2 cellular contexts compared by ENCODE assay signal in the genomic region with DNA sequence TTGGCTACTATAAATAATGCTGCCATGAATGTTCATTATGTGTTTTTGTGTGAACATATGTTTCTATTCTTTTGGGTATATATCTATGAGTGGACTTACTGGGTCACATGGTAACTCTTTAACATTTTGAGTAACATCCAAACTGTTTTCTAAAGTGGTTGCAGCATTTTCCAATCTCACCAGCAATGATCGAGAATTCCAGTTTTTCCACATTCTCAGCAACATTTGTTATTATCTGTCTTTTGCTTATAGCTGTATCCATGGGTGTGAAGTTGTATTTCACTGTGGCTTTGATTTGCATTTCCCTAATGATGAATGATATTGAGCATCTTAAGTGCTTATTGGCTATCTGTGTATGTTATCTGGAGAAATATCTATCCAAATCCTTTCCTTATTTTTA.
TF ChIP-seq lines count a peak whose summit lies in the region.

No MANE protein-coding gene starts in this region.

TF ChIP-seq in SK-N-SH, 30 proteins besides CTCF, POLR2A, EP300 and RAD21 (continued from another document):
- TF ChIP-seq TEAD4 (IDR thresholded peaks at IDR 0.05; ENCODE audit: borderline replicate concordance, insufficient read depth) (no peak), SMC3 (IDR thresholded peaks at IDR 0.05; ENCODE audit: low read depth, low read length) (no peak), TAF1 (IDR thresholded peaks at IDR 0.05; ENCODE audit: borderline replicate concordance, low read depth, low read length) (no peak)

TF ChIP-seq in SK-N-SH treated with all-trans-retinoic acid at 6 μM for 48 hours, 23 proteins besides CTCF, POLR2A, EP300 and RAD21:
- TF ChIP-seq ARNTL (CRISPR knock-in tag; IDR thresholded peaks at IDR 0.05; ENCODE audit: borderline replicate concordance, low read depth) (no peak), RARB (CRISPR knock-in tag; IDR thresholded peaks at IDR 0.05) (no peak), SNAI2 (CRISPR knock-in tag; IDR thresholded peaks at IDR 0.05) (no peak), ZC3H10 (CRISPR knock-in tag; IDR thresholded peaks at IDR 0.05) (no peak), ESRRG (CRISPR knock-in tag; IDR thresholded peaks at IDR 0.05) (no peak)
- TF ChIP-seq, protein P1, sequence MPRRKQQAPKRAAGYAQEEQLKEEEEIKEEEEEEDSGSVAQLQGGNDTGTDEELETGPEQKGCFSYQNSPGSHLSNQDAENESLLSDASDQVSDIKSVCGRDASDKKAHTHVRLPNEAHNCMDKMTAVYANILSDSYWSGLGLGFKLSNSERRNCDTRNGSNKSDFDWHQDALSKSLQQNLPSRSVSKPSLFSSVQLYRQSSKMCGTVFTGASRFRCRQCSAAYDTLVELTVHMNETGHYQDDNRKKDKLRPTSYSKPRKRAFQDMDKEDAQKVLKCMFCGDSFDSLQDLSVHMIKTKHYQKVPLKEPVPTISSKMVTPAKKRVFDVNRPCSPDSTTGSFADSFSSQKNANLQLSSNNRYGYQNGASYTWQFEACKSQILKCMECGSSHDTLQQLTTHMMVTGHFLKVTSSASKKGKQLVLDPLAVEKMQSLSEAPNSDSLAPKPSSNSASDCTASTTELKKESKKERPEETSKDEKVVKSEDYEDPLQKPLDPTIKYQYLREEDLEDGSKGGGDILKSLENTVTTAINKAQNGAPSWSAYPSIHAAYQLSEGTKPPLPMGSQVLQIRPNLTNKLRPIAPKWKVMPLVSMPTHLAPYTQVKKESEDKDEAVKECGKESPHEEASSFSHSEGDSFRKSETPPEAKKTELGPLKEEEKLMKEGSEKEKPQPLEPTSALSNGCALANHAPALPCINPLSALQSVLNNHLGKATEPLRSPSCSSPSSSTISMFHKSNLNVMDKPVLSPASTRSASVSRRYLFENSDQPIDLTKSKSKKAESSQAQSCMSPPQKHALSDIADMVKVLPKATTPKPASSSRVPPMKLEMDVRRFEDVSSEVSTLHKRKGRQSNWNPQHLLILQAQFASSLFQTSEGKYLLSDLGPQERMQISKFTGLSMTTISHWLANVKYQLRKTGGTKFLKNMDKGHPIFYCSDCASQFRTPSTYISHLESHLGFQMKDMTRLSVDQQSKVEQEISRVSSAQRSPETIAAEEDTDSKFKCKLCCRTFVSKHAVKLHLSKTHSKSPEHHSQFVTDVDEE (CRISPR knock-in tag; IDR thresholded peaks at IDR 0.05): no peak
- TF ChIP-seq, protein P2, sequence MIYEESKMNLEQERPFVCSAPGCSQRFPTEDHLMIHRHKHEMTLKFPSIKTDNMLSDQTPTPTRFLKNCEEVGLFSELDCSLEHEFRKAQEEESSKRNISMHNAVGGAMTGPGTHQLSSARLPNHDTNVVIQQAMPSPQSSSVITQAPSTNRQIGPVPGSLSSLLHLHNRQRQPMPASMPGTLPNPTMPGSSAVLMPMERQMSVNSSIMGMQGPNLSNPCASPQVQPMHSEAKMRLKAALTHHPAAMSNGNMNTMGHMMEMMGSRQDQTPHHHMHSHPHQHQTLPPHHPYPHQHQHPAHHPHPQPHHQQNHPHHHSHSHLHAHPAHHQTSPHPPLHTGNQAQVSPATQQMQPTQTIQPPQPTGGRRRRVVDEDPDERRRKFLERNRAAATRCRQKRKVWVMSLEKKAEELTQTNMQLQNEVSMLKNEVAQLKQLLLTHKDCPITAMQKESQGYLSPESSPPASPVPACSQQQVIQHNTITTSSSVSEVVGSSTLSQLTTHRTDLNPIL (CRISPR knock-in tag; IDR thresholded peaks at IDR 0.05; ENCODE audit: low read depth): no peak
- TF ChIP-seq, protein P3, sequence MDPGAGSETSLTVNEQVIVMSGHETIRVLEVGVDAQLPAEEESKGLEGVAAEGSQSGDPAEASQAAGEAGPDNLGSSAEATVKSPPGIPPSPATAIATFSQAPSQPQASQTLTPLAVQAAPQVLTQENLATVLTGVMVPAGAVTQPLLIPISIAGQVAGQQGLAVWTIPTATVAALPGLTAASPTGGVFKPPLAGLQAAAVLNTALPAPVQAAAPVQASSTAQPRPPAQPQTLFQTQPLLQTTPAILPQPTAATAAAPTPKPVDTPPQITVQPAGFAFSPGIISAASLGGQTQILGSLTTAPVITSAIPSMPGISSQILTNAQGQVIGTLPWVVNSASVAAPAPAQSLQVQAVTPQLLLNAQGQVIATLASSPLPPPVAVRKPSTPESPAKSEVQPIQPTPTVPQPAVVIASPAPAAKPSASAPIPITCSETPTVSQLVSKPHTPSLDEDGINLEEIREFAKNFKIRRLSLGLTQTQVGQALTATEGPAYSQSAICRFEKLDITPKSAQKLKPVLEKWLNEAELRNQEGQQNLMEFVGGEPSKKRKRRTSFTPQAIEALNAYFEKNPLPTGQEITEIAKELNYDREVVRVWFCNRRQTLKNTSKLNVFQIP (CRISPR knock-in tag; IDR thresholded peaks at IDR 0.05; ENCODE audit: borderline replicate concordance, low read depth): no peak
TF ChIP-seq in SK-N-SH treated with all-trans-retinoic acid at 6 μM for 48 hours: peak in this region for 0.
